In genomic region chr1:228139931-228140723, GRCh38 we compare ENCODE assay signal across 8 cellular contexts. TPM values are rescaled to one million over a fixed set of nuclear protein-coding genes. Genes with fewer than 3 reads are reported as not detected.
A peak's percentile ranks its signal among the peaks of the same experiment; 100 is the strongest.
DNase-seq lines count a peak whose midpoint lies in the region; TF ChIP-seq lines count a peak whose summit lies in the region.

Gene GUK1, plus strand, starts transcription at chr1:228140279. Its CDS starts 24 bp downstream, at chr1:228140303.

- H3K27me3 ChIP-seq in DOHH2 (ENCODE audit: control insufficient read depth, low read length) (no peaks in the 10 kb centered on the region), GM23248 (replicated peaks; ENCODE audit: insufficient read depth) (peaks cover 18% of the 10 kb centered on the region; the same call in 1 of the 2 replicates), esophagus squamous epithelium (no peaks in the 10 kb centered on the region)

- H3K9me2 ChIP-seq in DOHH2 (replicated peaks; ENCODE audit: control insufficient read depth, low read length) = no peaks in the 10 kb centered on the region
- H3K9me2 ChIP-seq in GM23248 (ENCODE audit: insufficient read depth) = no peaks in the 10 kb centered on the region

- H2AFZ ChIP-seq in GM23248 = peak within 1 kb of the TSS; percentile 92

- H3K36me3 ChIP-seq in DOHH2 (ENCODE audit: control insufficient read depth, low read length) (peaks cover 15% of the 10 kb centered on the region), GM23248 (ENCODE audit: low read depth) (no peaks in the 10 kb centered on the region), esophagus squamous epithelium (peaks cover 0 to 1% (median 0%) of the 10 kb centered on the region in 3 donors)

- in situ Hi-C loops in GM23248 (cut with MboI) = no loop called here

- peak in 3 of 4 donors; percentile 98 to 99 (median 99) for TF ChIP-seq POLR2A in esophagus squamous epithelium (IDR thresholded peaks at IDR 0.05)

- H3K9me3 ChIP-seq in DOHH2 (ENCODE audit: control insufficient read depth, insufficient read depth, low read length) (no peaks in the 10 kb centered on the region), GM23248 (ENCODE audit: low read depth) (no peaks in the 10 kb centered on the region), esophagus squamous epithelium (no peaks in the 10 kb centered on the region)

- H3K9ac ChIP-seq in GM23248 = peak within 1 kb of the TSS; percentile 96

- H3K79me2 ChIP-seq in DOHH2 (ENCODE audit: control insufficient read depth, low read length) = peaks cover 53% of the 10 kb centered on the region
- H3K79me2 ChIP-seq in GM23248 (ENCODE audit: insufficient read depth) = peaks cover 47% of the 10 kb centered on the region

- H3K4me3 ChIP-seq in DOHH2 (ENCODE audit: low read length) (peak within 1 kb of the TSS; percentile 81), GM23248 (peak within 1 kb of the TSS; percentile 91), esophagus squamous epithelium (peak within 1 kb of the TSS; percentile 91 to 98 (median 94))

- H3K4me2 ChIP-seq in DOHH2 (ENCODE audit: low read length) = peak within 1 kb of the TSS; percentile 91
- H3K4me2 ChIP-seq in GM23248 (ENCODE audit: unreplicated experiment) = peak within 1 kb of the TSS; percentile 89

- intact Hi-C loops in esophagus squamous epithelium (cut with DNase I) = no loop called here

- H3F3A ChIP-seq in DOHH2 (ENCODE audit: control insufficient read depth, insufficient read depth) (peaks cover 13% of the 10 kb centered on the region), GM23248 (ENCODE audit: insufficient read depth) (no peaks in the 10 kb centered on the region)

- 1% methylated on average over 73 to 82 of the region's 95 CpGs for WGBS in GM23248 (ENCODE audit: low coverage in 1 of 2, low lambda C conversion rate in 2 of 2, missing lambda C conversion rate in 2 of 2), 2 experiments
- WGBS in esophagus squamous epithelium, 2 donors = 0% methylated on average over 9 of the region's 95 CpGs; no CpG with 5 or more reads in 1 of the 2 donors

- TF ChIP-seq CTCF in DOHH2 (IDR thresholded peaks at IDR 0.05; ENCODE audit: low read depth, low read length, poor library complexity, severe bottlenecking) = peak; percentile 12
- TF ChIP-seq CTCF in esophagus squamous epithelium (IDR thresholded peaks at IDR 0.05) = peak in 5 of 6 experiments; percentile 8 to 55 (median 44)

- H3K4me1 ChIP-seq in DOHH2 (ENCODE audit: control insufficient read depth, low read length) (peaks cover 73% of the 10 kb centered on the region), GM23248 (ENCODE audit: insufficient read depth) (peaks cover 19% of the 10 kb centered on the region), esophagus squamous epithelium (peaks cover 39 to 52% (median 39%) of the 10 kb centered on the region in 3 donors)

- H4K20me1 ChIP-seq in DOHH2 (ENCODE audit: control insufficient read depth, insufficient read depth, low read depth, low read length) (peaks cover 18% of the 10 kb centered on the region; the same call in 1 of the 2 replicates), GM23248 (ENCODE audit: insufficient read depth) (peaks cover 21% of the 10 kb centered on the region; the same call in 1 of the 2 replicates)

- peak within 1 kb of the TSS; percentile 62 for H3K27ac ChIP-seq in DOHH2 (ENCODE audit: low read depth, low read length)
- peak within 1 kb of the TSS; percentile 93 for H3K27ac ChIP-seq in GM23248
- H3K27ac ChIP-seq in esophagus squamous epithelium = peak within 1 kb of the TSS; percentile 98 to 100 (median 99)

- DNase-seq in GM23248 = peak; percentile 99
- DNase-seq in Kasumi-1 (lab: John Stamatoyannopoulos, UW) = peak; percentile 99
- peak; percentile 99 for DNase-seq in RKO (ENCODE audit: low spot score)
- peak; percentile 100 for DNase-seq in activated T-helper 1 cell treated with Interleukin-2 at 50 U/mL for 16 hours (ENCODE audit: low read depth)
- peak; percentile 100 for DNase-seq in esophagus squamous epithelium (lab: John Stamatoyannopoulos, UW)
- peak; percentile 97 for DNase-seq in myocyte (ENCODE audit: low read depth)
- DNase-seq in stimulated activated CD8-positive, alpha-beta memory T cell treated with anti-CD3 and anti-CD28 coated beads, Interleukin-7, amount 100 ng/mL, for 48 hours (ENCODE audit: extremely low read depth in 1 of 2, low read depth in 1 of 2) = peak; percentile 100

RNA-seq across cellular contexts. Expression of gene GUK1, which starts in this region (rescaled TPM):
- total RNA-seq in GM23248 (2014; rRNA removed; shearing (Covaris generic)) = 324 and 340 TPM in 2 replicates
- 554 and 574 TPM in 2 replicates for polyA plus RNA-seq in GM23248 (2016; fragmentation: Nextera tagmentation; extraction: Ambion mirVana)
- total RNA-seq in esophagus squamous epithelium = 100 to 1,000 TPM; 279 to 320 (median 302) TPM
- total RNA-seq in myocyte = 200 and 214 TPM in 2 replicates
- polyA plus RNA-seq in myocyte (2012) = 336 TPM

Comparison
In these comparisons a context has a peak if more than half of its experiments do, and no peak if none do; other contexts are left out.
1. Peak in every context shown above with its lines: DNase-seq, H3K4me3 ChIP-seq and H3K27ac ChIP-seq.